Comparison of ENCODE assay signal across 8 cellular contexts in the genomic region with DNA sequence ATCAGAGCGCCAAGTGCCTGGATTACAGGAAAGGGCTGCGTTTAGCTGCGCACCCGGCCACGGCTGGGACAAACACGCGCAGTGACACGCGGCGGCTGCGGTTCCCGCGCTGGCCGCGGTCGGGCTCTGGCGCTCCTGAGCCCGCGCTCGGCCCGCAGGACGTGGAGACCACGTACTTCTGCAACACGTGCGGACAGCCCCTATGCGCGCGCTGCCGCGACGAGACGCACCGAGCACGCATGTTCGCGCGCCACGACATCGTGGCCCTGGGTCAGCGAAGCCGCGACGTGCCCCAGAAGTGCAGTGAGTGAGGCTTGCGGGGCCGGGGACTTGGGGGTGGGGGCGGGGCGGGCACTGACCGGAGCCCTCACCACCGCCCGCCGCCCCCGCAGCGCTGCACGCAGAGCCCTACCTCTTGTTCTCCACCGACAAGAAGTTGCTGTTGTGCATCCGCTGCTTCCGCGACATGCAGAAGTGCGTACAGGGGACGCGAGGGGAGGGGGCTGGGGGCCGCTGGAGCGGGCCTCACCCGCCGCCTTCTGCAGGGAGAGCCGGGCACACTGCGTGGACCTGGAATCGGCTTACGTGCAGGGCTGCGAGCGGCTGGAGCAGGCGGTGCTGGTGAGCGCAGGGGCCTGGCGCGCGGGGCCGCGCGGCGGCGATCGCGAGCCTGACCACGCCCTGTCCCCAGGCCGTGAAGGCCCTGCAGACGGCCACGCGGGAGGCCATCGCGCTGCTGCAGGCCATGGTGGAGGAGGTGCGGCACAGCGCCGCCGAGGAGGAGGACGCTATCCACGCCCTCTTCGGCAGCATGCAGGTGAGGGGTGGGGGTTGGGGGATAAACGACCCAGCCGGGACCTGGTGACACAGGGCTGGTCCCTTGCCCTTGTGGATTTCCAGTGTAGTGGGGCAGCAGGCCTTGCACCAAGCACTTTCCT.
DNase-seq lines count a peak whose midpoint lies in the region; TF ChIP-seq lines count a peak whose summit lies in the region.

No MANE protein-coding gene starts in this region.

- no peaks in the 10 kb centered on the region for H3K9me3 ChIP-seq in iPS-18c (ENCODE audit: control insufficient read depth, insufficient read depth, low read length)

- peak; percentile 73 for DNase-seq in GM06990 (ENCODE audit: extremely low read depth, insufficient read length)
- DNase-seq in NCI-H1694 treated with DMSO at 0.1 percent for 48 hours (lab: John Stamatoyannopoulos, UW) = peak; percentile 25
- DNase-seq in anterior cingulate cortex (lab: John Stamatoyannopoulos, UW) = peak in 35 of 58 donors; percentile 2 to 72 (median 30)
- peak; percentile 32 for DNase-seq in stimulated activated CD4-positive, alpha-beta T cell treated with anti-CD3 and anti-CD28 coated beads, Interleukin-1b, Interleukin-23, amount 100 ng/mL, for 48 hours
- DNase-seq in NCI-H187 treated with DMSO at 0.1 percent for 48 hours (lab: John Stamatoyannopoulos, UW) = no peak
- no peak for DNase-seq in NCI-H2081 (lab: John Stamatoyannopoulos, UW)
- no peak for DNase-seq in HPDE6-E6E7 (ENCODE audit: extremely low spot score)

- H3K27me3 ChIP-seq in GM06990 (replicated peaks; ENCODE audit: control insufficient read depth, insufficient read depth, low read length) = no peaks in the 10 kb centered on the region

- no peak overlapping the region for H3K4me3 ChIP-seq in GM06990 (replicated peaks; ENCODE audit: low read depth, low read length)
- peak overlapping the region; percentile 58 for H3K4me3 ChIP-seq in iPS-18c (ENCODE audit: insufficient read depth, low read depth, low read length)

- H3K36me3 ChIP-seq in GM06990 (ENCODE audit: control insufficient read depth, insufficient read depth, low read length) = peaks cover 7% of the 10 kb centered on the region

- TF ChIP-seq CTCF in GM06990 (IDR thresholded peaks at IDR 0.05; ENCODE audit: insufficient read depth, low read length, poor library complexity, severe bottlenecking) = peak; percentile 6

Comparison
In these comparisons a context has a peak if more than half of its experiments do, and no peak if none do; other contexts are left out.
1. DNase-seq: peak in GM06990 (single experiment), NCI-H1694 treated with DMSO at 0.1 percent for 48 hours (single experiment), anterior cingulate cortex (35 of 58) and stimulated activated CD4-positive, alpha-beta T cell treated with anti-CD3 and anti-CD28 coated beads, Interleukin-1b, Interleukin-23, amount 100 ng/mL, for 48 hours (single experiment); none in NCI-H187 treated with DMSO at 0.1 percent for 48 hours (single experiment), NCI-H2081 (0 of 2) and HPDE6-E6E7 (single experiment).